ENCODE assay signal across 1 cellular context in the genomic region with DNA sequence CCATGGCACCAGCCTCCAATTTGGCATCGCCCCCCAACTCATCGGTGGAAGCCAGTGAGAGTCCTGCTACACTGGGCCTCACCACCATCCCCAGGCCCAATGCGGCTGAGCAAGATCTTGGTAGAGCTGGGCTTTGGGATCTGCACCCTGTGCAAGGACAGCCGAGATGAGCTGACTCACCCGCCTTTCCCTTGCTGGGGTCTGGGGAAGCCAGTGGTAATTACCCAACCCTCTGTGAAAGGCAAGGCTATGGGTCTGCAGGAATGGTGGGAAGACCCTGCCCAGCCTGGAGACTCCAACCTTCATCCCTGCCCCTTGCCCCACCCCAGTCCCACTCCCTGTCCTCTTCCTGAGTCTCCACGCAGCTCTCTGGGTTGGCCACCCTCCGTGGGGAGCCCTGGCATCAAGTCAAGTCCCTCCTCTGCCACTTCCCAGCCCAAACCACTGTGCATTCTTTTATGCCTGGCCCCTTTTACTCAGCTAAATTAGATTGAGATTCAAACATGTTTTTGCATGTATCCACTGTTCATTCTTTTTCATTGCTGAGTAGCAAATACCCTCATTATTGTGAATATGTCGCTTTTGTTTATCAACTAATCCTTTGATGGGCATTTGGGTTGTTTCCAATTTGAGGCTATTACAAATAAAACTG.
TF ChIP-seq lines count a peak whose summit lies in the region.

No MANE protein-coding gene starts in this region.

TF ChIP-seq in SK-N-SH, 30 proteins besides CTCF, POLR2A, EP300 and RAD21:
- TF ChIP-seq JUND (IDR thresholded peaks at IDR 0.05), result no peak
- TF ChIP-seq FOXJ3 (CRISPR knock-in tag; IDR thresholded peaks at IDR 0.05), result no peak
- no peak for TF ChIP-seq YY1 (IDR thresholded peaks at IDR 0.05; ENCODE audit: low read depth)
- no peak for TF ChIP-seq RFX5 (IDR thresholded peaks at IDR 0.05; ENCODE audit: low read length)
- no peak for TF ChIP-seq GABPA (IDR thresholded peaks at IDR 0.05; ENCODE audit: low read depth)
- TF ChIP-seq MXI1 (IDR thresholded peaks at IDR 0.05; ENCODE audit: low read depth, low read length), result no peak
- peak; percentile 46; the same call in 1 of the 2 replicates for TF ChIP-seq NFIC (IDR thresholded peaks at IDR 0.05; ENCODE audit: borderline replicate concordance)
